Comparison of ENCODE assay signal across 32 cellular contexts in genomic region chr7:36420307-36420706, GRCh38.
"Had no signal": no experiment of that assay in that cellular context is flagged by ENCODE, and none has a peak within 500 bp of the region (broad histone marks: within the 10 kb centered on the region; RNA-seq: fewer than 3 reads in every experiment).

No MANE protein-coding gene starts in this region.

- H3K27me3 ChIP-seq: left lung, neural progenitor cell, neutrophil, ovary, sigmoid colon, spleen, suprapubic skin, tibial artery, upper lobe of right lung had no signal

- H3K36me3 ChIP-seq: left lung, lower lobe of right lung, ovary, prostate gland, sigmoid colon, suprapubic skin, thoracic aorta, tibial artery, upper lobe of right lung had no signal

- H3K36me3 Mint-ChIP-seq: immature natural killer cell, natural killer cell had no signal

- H3K27ac ChIP-seq: left lung, lower lobe of right lung, neural progenitor cell, neutrophil, ovary, prostate gland, sigmoid colon, spleen, suprapubic skin, thoracic aorta, tibial artery, upper lobe of right lung had no signal

- H3K4me3 Mint-ChIP-seq: immature natural killer cell; natural killer cell; nephron progenitor cell; neural progenitor cell; stimulated activated effector memory CD8-positive, alpha-beta T cell treated with anti-CD3 and anti-CD28 coated beads, Interleukin-12 subunit alpha, Interleukin-12 subunit beta, amount 100 ng/mL, for 72 hours; stimulated activated naive CD8-positive, alpha-beta T cell treated with anti-CD3 and anti-CD28 coated beads, Interleukin-15, Interleukin-2, amounts not matched to agents 100 ng/mL and 50 ng/mL, for 24 hours had no signal

- FAIRE-seq: islet of Langerhans, kidney, small intestine, urothelium cell line had no signal

- ATAC-seq: left colon; left lung; lower lobe of right lung; natural killer cell; right cardiac atrium; stimulated activated effector memory CD8-positive, alpha-beta T cell treated with anti-CD3 and anti-CD28 coated beads, Interleukin-12 subunit alpha, Interleukin-12 subunit beta, amount 100 ng/mL, for 72 hours; upper lobe of right lung had no signal

- H3K27me3 Mint-ChIP-seq: stimulated activated naive CD8-positive, alpha-beta T cell treated with anti-CD3 and anti-CD28 coated beads, Interleukin-15, Interleukin-2, amounts not matched to agents 100 ng/mL and 50 ng/mL, for 24 hours had no signal

- H3K9me3 Mint-ChIP-seq: immature natural killer cell; natural killer cell; nephron progenitor cell; neural progenitor cell; stimulated activated effector memory CD8-positive, alpha-beta T cell treated with anti-CD3 and anti-CD28 coated beads, Interleukin-12 subunit alpha, Interleukin-12 subunit beta, amount 100 ng/mL, for 72 hours; stimulated activated naive CD8-positive, alpha-beta T cell treated with anti-CD3 and anti-CD28 coated beads, Interleukin-15, Interleukin-2, amounts not matched to agents 100 ng/mL and 50 ng/mL, for 24 hours had no signal

- H3K4me2 ChIP-seq: neural progenitor cell had no signal

- H3K27ac Mint-ChIP-seq: immature natural killer cell; natural killer cell; nephron progenitor cell; neural progenitor cell; stimulated activated effector memory CD8-positive, alpha-beta T cell treated with anti-CD3 and anti-CD28 coated beads, Interleukin-12 subunit alpha, Interleukin-12 subunit beta, amount 100 ng/mL, for 72 hours; stimulated activated naive CD8-positive, alpha-beta T cell treated with anti-CD3 and anti-CD28 coated beads, Interleukin-15, Interleukin-2, amounts not matched to agents 100 ng/mL and 50 ng/mL, for 24 hours had no signal

- H3K4me3 ChIP-seq: left lung, lower lobe of right lung, neural progenitor cell, ovary, prostate gland, sigmoid colon, spleen, suprapubic skin, thoracic aorta, tibial artery, upper lobe of right lung had no signal

- H3K9me3 ChIP-seq: left lung, lower lobe of right lung, neutrophil, ovary, prostate gland, sigmoid colon, spleen, suprapubic skin, thoracic aorta, tibial artery, upper lobe of right lung had no signal

- H3K4me1 Mint-ChIP-seq: immature natural killer cell; natural killer cell; nephron progenitor cell; neural progenitor cell; stimulated activated effector memory CD8-positive, alpha-beta T cell treated with anti-CD3 and anti-CD28 coated beads, Interleukin-12 subunit alpha, Interleukin-12 subunit beta, amount 100 ng/mL, for 72 hours had no signal

- DNase-seq: hypothalamus; immature natural killer cell; kidney; left colon; left lung; lower lobe of right lung; mammary epithelial cell; mesenchymal stem cell; natural killer cell; nephron progenitor cell; occipital lobe; ovary; posterior cingulate gyrus; retina; right cardiac atrium; sigmoid colon; small intestine; spleen; stimulated activated CD4-positive, alpha-beta T cell treated with anti-CD3 and anti-CD28 coated beads, Interleukin-4, amount 100 ng/mL, for 24 hours; stimulated activated naive CD4-positive, alpha-beta T cell; tibial artery; trophoblast cell; upper lobe of right lung had no signal

- H3K4me1 ChIP-seq: left lung, lower lobe of right lung, neural progenitor cell, prostate gland, sigmoid colon, spleen, suprapubic skin, tibial artery, upper lobe of right lung had no signal

- H2AFZ ChIP-seq: neural progenitor cell had no signal
